In the genomic region with DNA sequence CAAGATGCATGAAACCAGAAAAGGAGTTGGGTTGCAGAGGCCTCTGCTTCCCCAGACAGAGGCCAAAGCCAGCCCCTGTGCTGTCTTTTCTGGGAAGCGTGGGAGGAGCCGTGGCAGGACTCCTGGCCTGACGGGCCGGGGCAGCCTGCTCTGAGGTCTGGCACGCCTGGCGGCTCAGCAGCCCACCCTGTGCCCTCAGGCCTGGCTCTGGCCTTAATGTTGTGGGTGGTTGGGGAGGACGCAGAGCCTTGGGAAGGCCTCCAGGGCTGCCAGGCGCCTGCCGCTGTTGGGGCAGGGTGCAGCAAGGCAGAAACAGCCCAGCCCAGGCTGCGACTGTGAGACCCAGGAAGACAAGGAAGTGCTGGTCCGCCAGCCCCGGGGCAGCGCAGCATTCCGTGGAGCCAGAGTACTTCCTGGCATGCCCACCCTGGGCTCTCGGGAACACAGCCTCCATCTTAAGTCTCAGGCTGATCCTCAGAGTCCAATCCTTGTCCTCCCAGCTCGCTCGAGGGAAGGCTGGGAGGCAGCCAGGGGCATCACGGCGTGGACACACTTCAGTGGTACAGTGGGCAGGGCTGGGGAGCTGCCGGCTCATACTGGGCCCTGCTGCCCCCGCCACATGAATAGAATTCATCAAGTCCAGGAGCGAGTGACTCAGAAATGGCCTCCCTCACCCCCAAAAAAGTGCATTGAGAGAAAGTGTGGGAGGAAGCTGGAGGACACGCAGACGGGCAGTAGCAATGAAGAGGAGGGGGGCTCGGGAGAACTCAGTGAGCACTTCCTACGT, we compare ENCODE assay signal across 15 cellular contexts.
DNase-seq lines count a peak whose midpoint lies in the region; ATAC-seq and TF ChIP-seq lines count a peak whose summit lies in the region.
"Had no signal": no experiment of that assay in that cellular context is flagged by ENCODE, and none has a peak within 500 bp of the region (broad histone marks: within the 10 kb centered on the region; RNA-seq: fewer than 3 reads in every experiment).

No MANE protein-coding gene starts in this region.

- no peaks in the 10 kb centered on the region for H3K9me3 ChIP-seq in spleen
- H3K9me3 ChIP-seq: esophagus squamous epithelium, MG63, upper lobe of right lung had no signal

- DNase-seq in HFFc6, result no peak
- peak; percentile 49 for DNase-seq in left lobe of liver (ENCODE audit: low spot score)
- DNase-seq in spleen, result peak; percentile 70
- DNase-seq in activated T-helper 2 cell treated with anti-CD3 and anti-CD28 coated beads, Interferon-gamma antibody, Interleukin-2, Interleukin-4, amounts not matched to agents 10 μg/mL and 5 μg/mL and 100 μg/mL, durations not matched to agents 14 hours and 24 hours and 36 hours (ENCODE audit: low spot score), result no peak
- DNase-seq in NCI-H1417 treated with DMSO at 0.1 percent for 48 hours (lab: John Stamatoyannopoulos, UW), result no peak
- DNase-seq in natural killer cell treated with Interleukin-12 subunit alpha and Interleukin-12 subunit beta and Interleukin-15 and Interleukin-18, amount 100 ng/mL, for 72 hours (ENCODE audit: low spot score), result no peak
- DNase-seq: activated CD4-positive, alpha-beta T cell treated with anti-CD3 and anti-CD28 coated beads, Interleukin-2, amount 50 U/mL, for 4 hours; activated naive CD4-positive, alpha-beta T cell treated with Interleukin-2 at 50 U/mL for 16 hours; cerebellar nuclear complex; esophagus squamous epithelium; MG63; NCI-H2081 treated with DMSO at 0.1 percent for 48 hours; upper lobe of right lung had no signal

- H3K36me3 ChIP-seq in spleen, result peaks cover 0 to 79% (median 15%) of the 10 kb centered on the region in 6 donors
- H3K36me3 ChIP-seq: MG63 had no signal

- 83 to 95% (median 92%) methylated on average over 20 to 26 of the region's 26 CpGs for WGBS in spleen, 5 donors

- H3K4me3 Mint-ChIP-seq in HFFc6, result no peak overlapping the region; the same call in 1 of the 2 replicates
- no peak overlapping the region for H3K4me3 Mint-ChIP-seq in activated T-helper 2 cell treated with anti-CD3 and anti-CD28 coated beads, Interferon-gamma antibody, Interleukin-2, Interleukin-4, amounts not matched to agents 10 μg/mL and 5 μg/mL and 100 μg/mL, durations not matched to agents 14 hours and 24 hours and 36 hours (ENCODE audit: low read depth)
- no peak overlapping the region for H3K4me3 Mint-ChIP-seq in natural killer cell treated with Interleukin-12 subunit alpha and Interleukin-12 subunit beta and Interleukin-15 and Interleukin-18, amount 100 ng/mL, for 72 hours

- intact Hi-C loops in spleen (cut with DNase I; ENCODE audit: low total_unique reads), result loop anchor here (5.0 kb wide), 2 partner anchors 167 to 187 kb away; no protein-coding TSS in a partner anchor
- intact Hi-C loops in activated T-helper 2 cell treated with anti-CD3 and anti-CD28 coated beads, Interferon-gamma antibody, Interleukin-2, Interleukin-4, amounts not matched to agents 10 μg/mL and 5 μg/mL and 100 μg/mL, durations not matched to agents 14 hours and 24 hours and 36 hours (cut with micrococcal nuclease), result loop anchor here (5.0 kb wide), 1 partner anchor 82 kb away; a partner anchor contains a TSS

- H3K4me1 ChIP-seq in spleen, result peaks cover 0 to 7% (median 0%) of the 10 kb centered on the region in 6 donors
- H3K4me1 ChIP-seq: esophagus squamous epithelium, upper lobe of right lung had no signal

- ATAC-seq in left lobe of liver (peak; percentile 21), HG02798 (IDR thresholded peaks at IDR 0.05; ENCODE audit: poor library complexity, unreplicated experiment) (no peak)
- no peak for ATAC-seq in natural killer cell treated with Interleukin-12 subunit alpha and Interleukin-12 subunit beta and Interleukin-15 and Interleukin-18, amount 100 ng/mL, for 72 hours
- ATAC-seq: upper lobe of right lung had no signal

- peaks cover 10% of the 10 kb centered on the region; the same call in 1 of the 2 replicates for H3K4me1 Mint-ChIP-seq in HFFc6 (ENCODE audit: low read depth)
- no peaks in the 10 kb centered on the region for H3K4me1 Mint-ChIP-seq in activated T-helper 2 cell treated with anti-CD3 and anti-CD28 coated beads, Interferon-gamma antibody, Interleukin-2, Interleukin-4, amounts not matched to agents 10 μg/mL and 5 μg/mL and 100 μg/mL, durations not matched to agents 14 hours and 24 hours and 36 hours (ENCODE audit: low read depth)
- H3K4me1 Mint-ChIP-seq in natural killer cell treated with Interleukin-12 subunit alpha and Interleukin-12 subunit beta and Interleukin-15 and Interleukin-18, amount 100 ng/mL, for 72 hours (ENCODE audit: low read depth in 2 of 2), result peaks cover 0 to 4% of the 10 kb centered on the region in 2 donors

- no peak for TF ChIP-seq POLR2A in spleen (IDR thresholded peaks at IDR 0.05)

- peak overlapping the region; percentile 72 for H3K27ac Mint-ChIP-seq in HFFc6
- no peak overlapping the region for H3K27ac Mint-ChIP-seq in activated T-helper 2 cell treated with anti-CD3 and anti-CD28 coated beads, Interferon-gamma antibody, Interleukin-2, Interleukin-4, amounts not matched to agents 10 μg/mL and 5 μg/mL and 100 μg/mL, durations not matched to agents 14 hours and 24 hours and 36 hours
- H3K27ac Mint-ChIP-seq in natural killer cell treated with Interleukin-12 subunit alpha and Interleukin-12 subunit beta and Interleukin-15 and Interleukin-18, amount 100 ng/mL, for 72 hours, result no peak overlapping the region

- H3K4me3 ChIP-seq in spleen, result no peak overlapping the region
- H3K4me3 ChIP-seq: esophagus squamous epithelium, MG63, upper lobe of right lung had no signal

- TF ChIP-seq CTCF in HFFc6 (IDR thresholded peaks at IDR 0.05), result no peak
- no peak for TF ChIP-seq CTCF in spleen (IDR thresholded peaks at IDR 0.05 in 8 of 11, conservative IDR thresholded peaks at IDR 0.05 in 3 of 11)

- H3K27me3 ChIP-seq in spleen (replicated peaks in 1 of 7), result no peaks in the 10 kb centered on the region
- H3K27me3 ChIP-seq: esophagus squamous epithelium, MG63, upper lobe of right lung had no signal

- H3K27me3 Mint-ChIP-seq in HFFc6 (ENCODE audit: insufficient read depth), result peaks cover 1% of the 10 kb centered on the region; the same call in 1 of the 2 replicates
- no peaks in the 10 kb centered on the region for H3K27me3 Mint-ChIP-seq in activated T-helper 2 cell treated with anti-CD3 and anti-CD28 coated beads, Interferon-gamma antibody, Interleukin-2, Interleukin-4, amounts not matched to agents 10 μg/mL and 5 μg/mL and 100 μg/mL, durations not matched to agents 14 hours and 24 hours and 36 hours (ENCODE audit: low read depth)
- H3K27me3 Mint-ChIP-seq in natural killer cell treated with Interleukin-12 subunit alpha and Interleukin-12 subunit beta and Interleukin-15 and Interleukin-18, amount 100 ng/mL, for 72 hours, result no peaks in the 10 kb centered on the region

- H3K9me3 Mint-ChIP-seq in HFFc6, result no peaks in the 10 kb centered on the region
- H3K9me3 Mint-ChIP-seq in activated T-helper 2 cell treated with anti-CD3 and anti-CD28 coated beads, Interferon-gamma antibody, Interleukin-2, Interleukin-4, amounts not matched to agents 10 μg/mL and 5 μg/mL and 100 μg/mL, durations not matched to agents 14 hours and 24 hours and 36 hours, result no peaks in the 10 kb centered on the region
- no peaks in the 10 kb centered on the region for H3K9me3 Mint-ChIP-seq in natural killer cell treated with Interleukin-12 subunit alpha and Interleukin-12 subunit beta and Interleukin-15 and Interleukin-18, amount 100 ng/mL, for 72 hours

- H3K27ac ChIP-seq in cingulate gyrus (ENCODE audit: low read depth, low read length), result peak overlapping the region; percentile 8
- peak overlapping the region in 3 of 8 donors; percentile 15 to 30 (median 15) for H3K27ac ChIP-seq in spleen
- H3K27ac ChIP-seq: esophagus squamous epithelium, upper lobe of right lung had no signal

- H3K36me3 Mint-ChIP-seq in HFFc6 (ENCODE audit: low read depth), result no peaks in the 10 kb centered on the region
- no peaks in the 10 kb centered on the region for H3K36me3 Mint-ChIP-seq in activated T-helper 2 cell treated with anti-CD3 and anti-CD28 coated beads, Interferon-gamma antibody, Interleukin-2, Interleukin-4, amounts not matched to agents 10 μg/mL and 5 μg/mL and 100 μg/mL, durations not matched to agents 14 hours and 24 hours and 36 hours (ENCODE audit: low read depth)
- H3K36me3 Mint-ChIP-seq in natural killer cell treated with Interleukin-12 subunit alpha and Interleukin-12 subunit beta and Interleukin-15 and Interleukin-18, amount 100 ng/mL, for 72 hours, result no peaks in the 10 kb centered on the region

Comparison
In these comparisons a context has a peak if more than half of its experiments do, and no peak if none do; other contexts are left out.
1. DNase-seq: peak in left lobe of liver (single experiment) and spleen (single experiment); none in HFFc6 (single experiment), activated T-helper 2 cell treated with anti-CD3 and anti-CD28 coated beads, Interferon-gamma antibody, Interleukin-2, Interleukin-4, amounts not matched to agents 10 μg/mL and 5 μg/mL and 100 μg/mL, durations not matched to agents 14 hours and 24 hours and 36 hours (single experiment), NCI-H1417 treated with DMSO at 0.1 percent for 48 hours (single experiment) and natural killer cell treated with Interleukin-12 subunit alpha and Interleukin-12 subunit beta and Interleukin-15 and Interleukin-18, amount 100 ng/mL, for 72 hours (single experiment).